ENCODE assay signal across 8 cellular contexts in the genomic region with DNA sequence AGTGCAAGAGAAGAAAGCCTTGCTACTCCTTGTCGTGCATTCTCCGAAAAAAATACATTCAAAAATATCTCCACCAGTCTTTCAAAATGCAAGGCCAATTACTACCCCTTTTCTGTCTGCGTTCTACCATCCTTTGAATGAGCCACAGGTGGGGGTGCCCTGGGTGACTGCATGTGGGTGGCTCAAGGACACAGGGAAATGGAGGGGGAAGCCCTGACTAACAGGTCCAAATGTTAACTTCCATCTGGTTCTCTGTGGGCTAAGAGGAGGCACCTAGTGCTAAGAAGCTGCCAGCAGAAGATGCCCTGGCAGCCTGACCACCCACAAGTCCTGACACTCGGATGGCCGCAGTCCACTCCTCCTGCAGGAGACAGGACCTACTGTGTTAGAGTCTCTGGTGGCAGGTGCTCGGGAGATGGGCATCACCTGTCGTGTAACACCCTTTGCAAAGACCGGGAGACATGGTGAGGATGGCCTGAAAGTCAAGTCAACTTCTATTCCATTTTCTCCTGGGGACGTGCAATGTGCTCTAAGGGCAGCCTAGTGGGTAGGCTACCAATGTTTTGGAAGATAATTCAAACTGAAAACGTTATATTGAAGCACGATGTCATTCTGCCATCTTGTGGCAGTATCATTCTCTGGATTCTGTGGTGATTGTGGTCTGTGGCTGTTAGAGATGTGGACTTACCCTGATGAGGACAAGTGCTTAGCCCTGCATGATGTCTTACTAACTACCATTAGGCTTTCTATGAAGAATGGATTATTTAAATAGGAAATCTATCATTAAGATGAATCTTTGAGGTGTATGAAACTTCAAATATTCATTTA. TPM values are rescaled to one million over a fixed set of nuclear protein-coding genes. Genes with fewer than 3 reads are reported as not detected.
A peak's percentile ranks its signal among the peaks of the same experiment; 100 is the strongest.
DNase-seq lines count a peak whose midpoint lies in the region; ATAC-seq and TF ChIP-seq lines count a peak whose summit lies in the region.

No MANE protein-coding gene starts in this region.

- no peak overlapping the region for H3K4me3 Mint-ChIP-seq in glutamatergic neuron (ENCODE audit: unreplicated experiment)

- peak; percentile 97 for ATAC-seq in GM21786 (IDR thresholded peaks at IDR 0.05; ENCODE audit: unreplicated experiment)

- no peak overlapping the region for H3K27ac Mint-ChIP-seq in glutamatergic neuron (ENCODE audit: unreplicated experiment)

- DNase-seq in stimulated activated CD4-positive, alpha-beta T cell treated with anti-CD3 and anti-CD28 coated beads, Interleukin-1b, Interleukin-23, amount 100 ng/mL, for 48 hours, result peak; percentile 19
- DNase-seq in stimulated activated CD4-positive, alpha-beta T cell treated with anti-CD3 and anti-CD28 coated beads, Interleukin-12 subunit alpha, Interleukin-12 subunit beta, amount 100 ng/mL, for 4 hours, result no peak
- DNase-seq in fibroblast of mammary gland (ENCODE audit: low read depth), result peak; percentile 69
- DNase-seq in pons (ENCODE audit: low spot score), result peak; percentile 62
- no peak for DNase-seq in glutamatergic neuron

- peak; percentile 45; the same call in 1 of the 2 replicates for TF ChIP-seq CTCF in LNCAP (IDR thresholded peaks at IDR 0.05)
- TF ChIP-seq CTCF in WI38 (IDR thresholded peaks at IDR 0.05; ENCODE audit: low read depth, low read length), result peak; percentile 32; the same call in 1 of the 2 replicates
- TF ChIP-seq CTCF in fibroblast of mammary gland (conservative IDR thresholded peaks at IDR 0.05; ENCODE audit: control insufficient read depth, insufficient read depth, low read depth, low read length), result peak; percentile 62
- no peak for TF ChIP-seq CTCF in glutamatergic neuron (IDR thresholded peaks at IDR 0.05; ENCODE audit: partially characterized antibody, unreplicated experiment)

- H3K4me3 ChIP-seq in WI38 (ENCODE audit: low read depth, low read length), result no peak overlapping the region
- H3K4me3 ChIP-seq in fibroblast of mammary gland (ENCODE audit: control insufficient read depth, low read depth, low read length), result no peak overlapping the region

- peaks cover 2% of the 10 kb centered on the region for H3K9me3 Mint-ChIP-seq in glutamatergic neuron (ENCODE audit: unreplicated experiment)

- H3K4me1 Mint-ChIP-seq in glutamatergic neuron (ENCODE audit: low read depth, unreplicated experiment), result no peaks in the 10 kb centered on the region

- peaks cover 10% of the 10 kb centered on the region for H3K36me3 Mint-ChIP-seq in glutamatergic neuron (ENCODE audit: unreplicated experiment)

- H3K27me3 Mint-ChIP-seq in glutamatergic neuron (ENCODE audit: unreplicated experiment), result no peaks in the 10 kb centered on the region

RNA-seq across cellular contexts. Expression of a gene that starts 27.4 kb away (rescaled TPM):
- total RNA-seq in glutamatergic neuron (ENCODE audit: unreplicated experiment), result 105 TPM

RNA-seq across cellular contexts. Expression of a gene that starts 50.7 kb away (rescaled TPM):
- not detected for total RNA-seq in glutamatergic neuron (ENCODE audit: unreplicated experiment)

Comparison
In these comparisons a context has a peak if more than half of its experiments do, and no peak if none do; other contexts are left out.
1. DNase-seq: peak in stimulated activated CD4-positive, alpha-beta T cell treated with anti-CD3 and anti-CD28 coated beads, Interleukin-1b, Interleukin-23, amount 100 ng/mL, for 48 hours (single experiment), fibroblast of mammary gland (single experiment) and pons (single experiment); none in stimulated activated CD4-positive, alpha-beta T cell treated with anti-CD3 and anti-CD28 coated beads, Interleukin-12 subunit alpha, Interleukin-12 subunit beta, amount 100 ng/mL, for 4 hours (single experiment) and glutamatergic neuron (single experiment).